ENCODE assay signal across 8 cellular contexts in the genomic region with DNA sequence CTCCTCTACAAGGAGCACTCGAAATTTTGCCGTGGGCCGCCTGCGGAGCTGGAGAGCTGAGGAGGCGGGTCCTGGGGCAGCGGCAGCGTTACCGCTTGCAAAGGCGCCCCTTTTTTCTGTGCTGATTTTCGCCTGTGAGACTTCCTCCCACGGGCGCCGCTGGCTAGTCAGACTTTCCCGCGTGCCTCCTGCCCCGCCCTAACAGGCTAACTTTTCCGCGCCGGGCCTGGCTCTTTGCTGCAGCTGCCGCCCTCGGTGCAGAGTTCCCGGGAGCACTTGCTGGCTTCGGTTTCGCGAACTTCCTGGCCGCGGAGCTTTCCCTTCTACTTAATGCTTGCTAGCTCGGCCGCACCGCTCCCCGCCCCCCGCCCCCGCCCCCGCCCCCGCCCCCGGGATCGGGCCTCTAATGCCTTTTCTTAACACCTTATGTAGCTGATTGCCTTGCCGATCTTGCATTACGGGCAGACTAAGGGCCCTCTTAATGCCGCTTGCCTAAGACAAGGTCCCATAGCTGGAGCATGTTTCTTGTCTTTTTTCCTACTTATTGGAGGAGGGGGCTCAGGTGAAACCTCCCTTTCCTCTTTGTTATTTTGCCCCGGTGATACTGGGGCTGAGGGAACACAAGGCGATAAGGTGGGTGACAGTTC. TPM values are rescaled to one million over a fixed set of nuclear protein-coding genes. Genes with fewer than 3 reads are reported as not detected.
DNase-seq lines count a peak whose midpoint lies in the region; ATAC-seq, FAIRE-seq and TF ChIP-seq lines count a peak whose summit lies in the region.

No MANE protein-coding gene starts in this region.

- H3K9me2 ChIP-seq in HCT116 (ENCODE audit: insufficient read depth), result no peaks in the 10 kb centered on the region

- H3K4me1 Mint-ChIP-seq in activated naive CD8-positive, alpha-beta T cell treated with anti-CD3 and anti-CD28 coated beads, Interleukin-2, amount 50 U/mL, for 24 hours, result peaks cover 56% of the 10 kb centered on the region
- peaks cover 9% of the 10 kb centered on the region for H3K4me1 Mint-ChIP-seq in type B pancreatic cell (ENCODE audit: unreplicated experiment)

- RAD21 ChIA-PET in HCT116 (lab: Charles Lee; ENCODE audit: low non-redundant PET in 1 of 2, low total read pairs in 2 of 2, uncharacterized antibody in 2 of 2, unreplicated experiment in 2 of 2), result no interaction called here

- CTCF ChIA-PET in HCT116 (lab: Charles Lee), result interaction anchor here (1.2 to 3.7 kb wide), 3 partner anchors 12 to 100 kb away, joined by 4 to 27 read pairs (median 13); no protein-coding TSS in a partner anchor

- TF ChIP-seq CTCF in HCT116 (IDR thresholded peaks at IDR 0.05 in 2 of 3, conservative IDR thresholded peaks at IDR 0.05 in 1 of 3; ENCODE audit: borderline replicate concordance in 1 of 3, insufficient read depth in 1 of 3, low read depth in 2 of 3, low read length in 2 of 3) (no peak), type B pancreatic cell (conservative IDR thresholded peaks at IDR 0.05) (no peak), D721Med (IDR thresholded peaks at IDR 0.05; ENCODE audit: insufficient read depth, missing control alignments) (no peak)

- WGBS in right cardiac atrium, result 3% methylated on average over 42 of the region's 42 CpGs

- no TSS peak for BruUV-seq in HCT116 (replicated peaks; lab: Mats Ljungman, UMichigan)

- no peak for TF ChIP-seq POLR2A in HCT116 (IDR thresholded peaks at IDR 0.05; ENCODE audit: borderline replicate concordance, extremely low read depth, insufficient read depth, insufficient read length)

- 0 out of 2 replicates have a peak overlapping the region, but pooled peaks have one; percentile 2 for H3K27ac ChIP-seq in HCT116 (ENCODE audit: low read depth, low read length)
- no peak overlapping the region for H3K27ac ChIP-seq in right cardiac atrium (ENCODE audit: low read length)

- DNase-seq in HCT116 (ENCODE audit: low read depth, low spot score) (no peak), T follicular helper cell (ENCODE audit: low read depth) (peak; percentile 25), right cardiac atrium (peak; percentile 81 to 92 (median 90)), posterior cingulate gyrus (peak; percentile 19 to 95 (median 64)), type B pancreatic cell (ENCODE audit: extremely low spot score, unreplicated experiment) (no peak), D721Med (ENCODE audit: insufficient read length, low spot score) (no peak), NCI-H2081 (lab: John Stamatoyannopoulos, UW) (no peak)
- DNase-seq in activated naive CD8-positive, alpha-beta T cell treated with anti-CD3 and anti-CD28 coated beads, Interleukin-2, amount 50 U/mL, for 24 hours, result peak; percentile 74

- H3K4me2 ChIP-seq in HCT116 (ENCODE audit: low read length), result peak overlapping the region; percentile 83

- H4K20me1 ChIP-seq in HCT116 (ENCODE audit: insufficient read depth), result no peaks in the 10 kb centered on the region

- TF ChIP-seq RAD21 in HCT116 (IDR thresholded peaks at IDR 0.05; ENCODE audit: low read depth), result 0 out of 2 replicates have a peak, but pooled peaks have one; percentile 7

- H3K9me3 ChIP-seq in HCT116 (ENCODE audit: control insufficient read depth in 1 of 2, insufficient read depth in 1 of 2, low read depth in 1 of 2, low read length in 2 of 2) (no peaks in the 10 kb centered on the region), right cardiac atrium (ENCODE audit: control insufficient read depth, low read length) (no peaks in the 10 kb centered on the region)

- no peak overlapping the region for H3K27ac Mint-ChIP-seq in activated naive CD8-positive, alpha-beta T cell treated with anti-CD3 and anti-CD28 coated beads, Interleukin-2, amount 50 U/mL, for 24 hours
- no peak overlapping the region for H3K27ac Mint-ChIP-seq in type B pancreatic cell

- intact Hi-C loops in HCT116 (cut with micrococcal nuclease) (no loop called here), right cardiac atrium (cut with DNase I) (no loop called here), posterior cingulate gyrus (cut with DNase I) (no loop called here)

- no peak for FAIRE-seq in D721Med (lab: Jason Lieb, UNC)

- peaks cover 3% of the 10 kb centered on the region for H3K36me3 Mint-ChIP-seq in activated naive CD8-positive, alpha-beta T cell treated with anti-CD3 and anti-CD28 coated beads, Interleukin-2, amount 50 U/mL, for 24 hours (ENCODE audit: low read depth)
- H3K36me3 Mint-ChIP-seq in type B pancreatic cell, result no peaks in the 10 kb centered on the region

- POLR2A ChIA-PET in HCT116 (lab: Charles Lee), result interaction anchor here (1.1 to 1.7 kb wide), 3 partner anchors 10 to 75 kb away, joined by 3 to 4 read pairs (median 3); no protein-coding TSS in a partner anchor

- peak overlapping the region; percentile 49; the same call in 1 of the 2 replicates for H3K9ac ChIP-seq in HCT116 (ENCODE audit: low read length)

- peak; percentile 73 for ATAC-seq in HCT116
- ATAC-seq in activated naive CD8-positive, alpha-beta T cell treated with anti-CD3 and anti-CD28 coated beads, Interleukin-2, amount 50 U/mL, for 24 hours, result peak; percentile 59
- peak; percentile 92 for ATAC-seq in right cardiac atrium

- peak overlapping the region; percentile 51 to 58 for H3K4me3 ChIP-seq in HCT116 (replicated peaks in 1 of 2; ENCODE audit: low read depth in 1 of 2, low read length in 2 of 2)
- H3K4me3 ChIP-seq in right cardiac atrium (ENCODE audit: low read length), result peak overlapping the region; percentile 73

- H3K4me1 ChIP-seq in HCT116 (ENCODE audit: control insufficient read depth in 1 of 2, insufficient read depth in 2 of 2, low read length in 2 of 2) (peaks cover 8 to 24% of the 10 kb centered on the region in 2 experiments), right cardiac atrium (ENCODE audit: control insufficient read depth, insufficient read depth, low read length) (peaks cover 2% of the 10 kb centered on the region)

- peak overlapping the region; percentile 67 for H3K4me3 Mint-ChIP-seq in activated naive CD8-positive, alpha-beta T cell treated with anti-CD3 and anti-CD28 coated beads, Interleukin-2, amount 50 U/mL, for 24 hours
- H3K4me3 Mint-ChIP-seq in type B pancreatic cell, result peak overlapping the region; percentile 82

- peak overlapping the region; percentile 43 for H2AFZ ChIP-seq in HCT116 (ENCODE audit: low read depth, low read length, poor library complexity, severe bottlenecking)

- H3K36me3 ChIP-seq in HCT116 (ENCODE audit: control insufficient read depth in 1 of 2, insufficient read depth in 2 of 2, low read length in 2 of 2), result no peaks in the 10 kb centered on the region

- peaks cover 6% of the 10 kb centered on the region for H3K9me3 Mint-ChIP-seq in activated naive CD8-positive, alpha-beta T cell treated with anti-CD3 and anti-CD28 coated beads, Interleukin-2, amount 50 U/mL, for 24 hours
- no peaks in the 10 kb centered on the region for H3K9me3 Mint-ChIP-seq in type B pancreatic cell

- no peaks in the 10 kb centered on the region for H3K79me2 ChIP-seq in HCT116 (ENCODE audit: insufficient read depth, low read length)

- H3K27me3 Mint-ChIP-seq in activated naive CD8-positive, alpha-beta T cell treated with anti-CD3 and anti-CD28 coated beads, Interleukin-2, amount 50 U/mL, for 24 hours, result peaks cover 3% of the 10 kb centered on the region
- H3K27me3 Mint-ChIP-seq in type B pancreatic cell, result peaks cover 64% of the 10 kb centered on the region

- peaks cover 9% of the 10 kb centered on the region; the same call in 1 of the 2 replicates for H3K27me3 ChIP-seq in HCT116 (ENCODE audit: insufficient read depth, low read length)
- H3K27me3 ChIP-seq in right cardiac atrium (ENCODE audit: control insufficient read depth, insufficient read depth), result no peaks in the 10 kb centered on the region

TF ChIP-seq in HCT116, 20 proteins besides CTCF, POLR2A, EP300 and RAD21:
- TF ChIP-seq, protein P1, sequence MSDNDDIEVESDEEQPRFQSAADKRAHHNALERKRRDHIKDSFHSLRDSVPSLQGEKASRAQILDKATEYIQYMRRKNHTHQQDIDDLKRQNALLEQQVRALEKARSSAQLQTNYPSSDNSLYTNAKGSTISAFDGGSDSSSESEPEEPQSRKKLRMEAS (IDR thresholded peaks at IDR 0.05), result peak; percentile 63
- TF ChIP-seq, protein P2, sequence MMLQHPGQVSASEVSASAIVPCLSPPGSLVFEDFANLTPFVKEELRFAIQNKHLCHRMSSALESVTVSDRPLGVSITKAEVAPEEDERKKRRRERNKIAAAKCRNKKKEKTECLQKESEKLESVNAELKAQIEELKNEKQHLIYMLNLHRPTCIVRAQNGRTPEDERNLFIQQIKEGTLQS (IDR thresholded peaks at IDR 0.05), result no peak
- 0 out of 2 replicates have a peak, but pooled peaks have one; percentile 26 for TF ChIP-seq POLR2AphosphoS5 (IDR thresholded peaks at IDR 0.05; ENCODE audit: low read depth, low read length)
- no peak for TF ChIP-seq ELF1 (IDR thresholded peaks at IDR 0.05; ENCODE audit: borderline replicate concordance, low read depth)
- TF ChIP-seq ZFX (IDR thresholded peaks at IDR 0.05), result peak; percentile 25; the same call in 1 of the 2 replicates

RNA-seq across cellular contexts. Expression of a gene that starts 37.9 kb away (rescaled TPM):
- total RNA-seq in HCT116 (2021; ENCODE audit: unreplicated experiment) (19.3 TPM), right cardiac atrium (1 to 10 TPM; 2.0 to 3.4 (median 3.0) TPM), type B pancreatic cell (ENCODE audit: low replicate concordance) (0.90 and 1.3 TPM in 2 replicates)
- polyA plus RNA-seq in HCT116 (2012), result 22.8 and 27.9 TPM in 2 replicates
- polyA plus RNA-seq in right cardiac atrium, result 1.6 TPM

Comparison
In these comparisons a context has a peak if more than half of its experiments do, and no peak if none do; other contexts are left out.
1. DNase-seq: peak in T follicular helper cell (single experiment), activated naive CD8-positive, alpha-beta T cell treated with anti-CD3 and anti-CD28 coated beads, Interleukin-2, amount 50 U/mL, for 24 hours (single experiment), right cardiac atrium (3 of 3) and posterior cingulate gyrus (10 of 10); none in HCT116 (single experiment), type B pancreatic cell (single experiment), D721Med (single experiment) and NCI-H2081 (0 of 2).
2. Peak in every context shown above with its lines, with median percentiles within 50 percentile points of each other: ATAC-seq.